ENCODE assay signal across 26 cellular contexts in the genomic region with DNA sequence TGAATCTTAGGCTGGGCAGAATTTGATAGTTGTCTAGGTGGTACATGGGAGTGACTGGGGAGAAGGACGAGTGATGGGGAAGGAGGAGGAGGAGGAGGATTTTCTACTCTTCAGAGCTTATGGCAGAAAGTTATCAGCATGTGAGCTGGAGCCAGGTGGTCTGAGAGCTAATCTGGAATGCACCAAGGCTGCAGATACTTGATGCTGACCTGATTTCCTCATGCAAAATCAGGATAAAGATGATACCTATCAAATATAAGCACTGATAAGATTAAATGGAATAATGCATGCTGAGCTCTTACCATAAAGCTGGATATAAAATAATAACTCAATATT.
"Had no signal": no experiment of that assay in that cellular context is flagged by ENCODE, and none has a peak within 500 bp of the region (broad histone marks: within the 10 kb centered on the region; RNA-seq: fewer than 3 reads in every experiment).

No MANE protein-coding gene starts in this region.

- H3K27me3 Mint-ChIP-seq: dendritic cell treated with granulocyte-macrophage colony-stimulating factor and Interleukin-4, amounts not matched to agents 40 ng/mL and 50 ng/mL, for 4 days; type B pancreatic cell had no signal

- H3K9me3 ChIP-seq: esophagus muscularis mucosa, gastroesophageal sphincter, heart left ventricle, lower lobe of right lung, ovary, psoas muscle, sigmoid colon, stomach, thyroid gland had no signal

- H3K27ac ChIP-seq: esophagus muscularis mucosa, foreskin keratinocyte, gastroesophageal sphincter, heart left ventricle, lower lobe of right lung, ovary, psoas muscle, sigmoid colon, stomach, thyroid gland had no signal

- H3K36me3 ChIP-seq: esophagus muscularis mucosa, gastroesophageal sphincter, heart left ventricle, lower lobe of right lung, ovary, sigmoid colon, stomach, thyroid gland had no signal

- ATAC-seq: foreskin keratinocyte; gastroesophageal sphincter; heart left ventricle; left ventricle myocardium superior; lower lobe of right lung; naive thymus-derived CD8-positive, alpha-beta T cell; psoas muscle; right cardiac atrium; stimulated activated effector memory CD8-positive, alpha-beta T cell treated with anti-CD3 and anti-CD28 coated beads, Interleukin-12 subunit alpha, Interleukin-12 subunit beta, amount 100 ng/mL, for 72 hours had no signal

- H3K4me3 Mint-ChIP-seq: dendritic cell treated with granulocyte-macrophage colony-stimulating factor and Interleukin-4, amounts not matched to agents 40 ng/mL and 50 ng/mL, for 4 days; naive thymus-derived CD8-positive, alpha-beta T cell; nephron progenitor cell; stimulated activated effector memory CD8-positive, alpha-beta T cell treated with anti-CD3 and anti-CD28 coated beads, Interleukin-12 subunit alpha, Interleukin-12 subunit beta, amount 100 ng/mL, for 72 hours; type B pancreatic cell had no signal

- H3K4me1 Mint-ChIP-seq: naive thymus-derived CD8-positive, alpha-beta T cell; nephron progenitor cell; stimulated activated effector memory CD8-positive, alpha-beta T cell treated with anti-CD3 and anti-CD28 coated beads, Interleukin-12 subunit alpha, Interleukin-12 subunit beta, amount 100 ng/mL, for 72 hours had no signal

- DNase-seq: effector memory CD4-positive, alpha-beta T cell; foreskin keratinocyte; heart left ventricle; hippocampal formation; left ventricle myocardium superior; lower lobe of right lung; naive thymus-derived CD8-positive, alpha-beta T cell; nephron progenitor cell; occipital lobe; ovary; posterior cingulate gyrus; psoas muscle; right cardiac atrium; sigmoid colon; stimulated activated CD4-positive, alpha-beta T cell treated with anti-CD3 and anti-CD28 coated beads, Interleukin-2, amount 100 ng/mL, for 24 hours; stimulated activated CD4-positive, alpha-beta T cell treated with anti-CD3 and anti-CD28 coated beads, Interleukin-4, amount 100 ng/mL, for 24 hours; stimulated activated naive CD4-positive, alpha-beta T cell treated with Interleukin-2 at 50 U/mL for 16 hours; stomach; thyroid gland had no signal

- H3K9me3 Mint-ChIP-seq: nephron progenitor cell, type B pancreatic cell had no signal

- H3K4me1 ChIP-seq: esophagus muscularis mucosa, foreskin keratinocyte, gastroesophageal sphincter, heart left ventricle, lower lobe of right lung, psoas muscle, sigmoid colon, stomach, thyroid gland had no signal

- H3K27me3 ChIP-seq: esophagus muscularis mucosa, foreskin keratinocyte, gastroesophageal sphincter, heart left ventricle, ovary, sigmoid colon, stomach, thyroid gland had no signal

- H3K27ac Mint-ChIP-seq: dendritic cell treated with granulocyte-macrophage colony-stimulating factor and Interleukin-4, amounts not matched to agents 40 ng/mL and 50 ng/mL, for 4 days; naive thymus-derived CD8-positive, alpha-beta T cell; nephron progenitor cell; stimulated activated effector memory CD8-positive, alpha-beta T cell treated with anti-CD3 and anti-CD28 coated beads, Interleukin-12 subunit alpha, Interleukin-12 subunit beta, amount 100 ng/mL, for 72 hours; type B pancreatic cell had no signal

- H3K36me3 Mint-ChIP-seq: naive thymus-derived CD8-positive, alpha-beta T cell; stimulated activated effector memory CD8-positive, alpha-beta T cell treated with anti-CD3 and anti-CD28 coated beads, Interleukin-12 subunit alpha, Interleukin-12 subunit beta, amount 100 ng/mL, for 72 hours had no signal

- H3K4me3 ChIP-seq: esophagus muscularis mucosa, gastroesophageal sphincter, heart left ventricle, lower lobe of right lung, ovary, psoas muscle, sigmoid colon, stomach, thyroid gland had no signal

- FAIRE-seq: endothelial cell of umbilical vein, keratinocyte had no signal
